Comparison of ENCODE assay signal across 8 cellular contexts in the genomic region with DNA sequence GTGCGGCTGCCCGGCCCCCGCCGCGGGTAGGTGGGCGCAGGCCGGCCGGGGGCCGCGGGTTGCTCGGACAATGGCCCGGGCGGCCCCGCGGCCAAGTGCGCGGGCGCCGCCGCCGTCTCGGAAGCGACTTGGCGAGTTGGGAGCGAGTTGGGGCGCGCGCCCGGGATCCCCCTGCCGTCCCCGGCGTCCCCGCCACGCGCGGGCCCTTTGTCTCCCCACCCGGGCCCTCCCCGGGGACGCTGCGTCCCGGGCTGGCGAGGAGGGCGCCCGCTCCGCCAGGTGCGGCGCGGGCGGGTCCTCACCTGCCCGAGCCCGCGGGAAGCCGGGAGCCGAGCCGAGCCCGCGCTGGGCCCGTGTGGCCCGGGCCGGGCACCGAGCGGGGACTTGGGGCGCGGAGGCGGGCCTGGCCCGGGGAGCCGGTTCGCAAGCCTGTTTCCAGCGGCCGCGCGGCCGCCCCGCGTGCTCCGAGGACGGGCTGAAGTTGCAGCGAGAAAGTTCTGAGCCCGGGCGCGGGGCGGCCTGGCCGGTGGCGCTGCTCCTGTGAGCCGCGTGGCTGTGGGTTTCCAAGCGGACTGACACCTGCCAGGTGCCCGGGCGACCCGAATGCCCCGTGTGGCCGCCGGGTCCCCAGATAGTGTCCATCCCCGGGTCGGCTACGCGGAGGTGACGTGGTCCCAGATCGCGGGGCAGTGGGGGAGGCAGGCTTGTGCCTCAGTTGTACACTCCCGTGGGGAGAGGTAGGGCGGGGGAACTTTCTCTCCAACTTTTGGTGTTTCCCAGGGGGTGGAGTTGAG. TPM values are rescaled to one million over a fixed set of nuclear protein-coding genes. Genes with fewer than 3 reads are reported as not detected.
DNase-seq lines count a peak whose midpoint lies in the region; ATAC-seq, FAIRE-seq and TF ChIP-seq lines count a peak whose summit lies in the region.

No MANE protein-coding gene starts in this region.

- H3K4me3 Mint-ChIP-seq in HFFc6, result peak overlapping the region; percentile 76

- H3K4me1 ChIP-seq in right cardiac atrium (ENCODE audit: control insufficient read depth, insufficient read depth, low read length) (peaks cover 10% of the 10 kb centered on the region), small intestine (ENCODE audit: control insufficient read depth in 2 of 2, insufficient read depth in 1 of 2, low read depth in 1 of 2, low read length in 1 of 2) (peaks cover 0 to 3% of the 10 kb centered on the region in 2 donors)

- peak overlapping the region; percentile 90 for H3K27ac ChIP-seq in C4-2B
- peak overlapping the region; percentile 80 for H3K27ac ChIP-seq in right cardiac atrium (ENCODE audit: low read length)
- peak overlapping the region; percentile 92 to 96 for H3K27ac ChIP-seq in small intestine (ENCODE audit: low read depth in 1 of 2, low read length in 1 of 2)

- peak overlapping the region; percentile 97 for H3K4me3 ChIP-seq in right cardiac atrium (ENCODE audit: low read length)
- peak overlapping the region; percentile 78 to 92 for H3K4me3 ChIP-seq in small intestine (ENCODE audit: low read depth in 1 of 2, low read length in 2 of 2)

- intact Hi-C loops in right cardiac atrium (cut with DNase I), result loop anchor here (5.0 to 10.0 kb wide), 4 partner anchors 59 to 278 kb away; a partner anchor contains a TSS

- H3K27me3 ChIP-seq in right cardiac atrium (ENCODE audit: control insufficient read depth, insufficient read depth), result no peaks in the 10 kb centered on the region
- no peaks in the 10 kb centered on the region for H3K27me3 ChIP-seq in small intestine (ENCODE audit: control insufficient read depth in 2 of 2, insufficient read depth in 2 of 2, low read length in 2 of 2)

- H3K27me3 Mint-ChIP-seq in HFFc6 (ENCODE audit: insufficient read depth), result peaks cover 18% of the 10 kb centered on the region

- H3K27ac Mint-ChIP-seq in HFFc6, result no peak overlapping the region; the same call in 1 of the 2 replicates

- H3K9me3 ChIP-seq in right cardiac atrium (ENCODE audit: control insufficient read depth, low read length), result no peaks in the 10 kb centered on the region
- H3K9me3 ChIP-seq in small intestine (ENCODE audit: control insufficient read depth, low read depth), result no peaks in the 10 kb centered on the region

- no peak for FAIRE-seq in small intestine (lab: Jason Lieb, UNC)

- no peak for TF ChIP-seq CTCF in C4-2B (conservative IDR thresholded peaks at IDR 0.05)
- TF ChIP-seq CTCF in HFFc6 (IDR thresholded peaks at IDR 0.05), result no peak

- no peaks in the 10 kb centered on the region for H3K36me3 ChIP-seq in small intestine (ENCODE audit: control insufficient read depth in 2 of 2, insufficient read depth in 2 of 2, low read length in 2 of 2)

- DNase-seq in HFFc6 (no peak), right cardiac atrium (peak in 2 of 3 donors; percentile 70 to 73), small intestine (no peak), CD1c-positive myeloid dendritic cell (ENCODE audit: extremely low spot score) (no peak), SW480 (ENCODE audit: low spot score) (no peak), retina (no peak)
- DNase-seq in activated naive CD4-positive, alpha-beta T cell treated with anti-CD3 and anti-CD28 coated beads, Interleukin-2, amount 50 U/mL, for 16 hours, result peak; percentile 39

- WGBS in right cardiac atrium, result under 1% methylated on average over 102 of the region's 102 CpGs
- 1 to 2% (median 1%) methylated on average over 56 to 102 of the region's 102 CpGs for WGBS in small intestine, 3 donors

- no peaks in the 10 kb centered on the region; the same call in 1 of the 2 replicates for H3K4me1 Mint-ChIP-seq in HFFc6 (ENCODE audit: low read depth)

- no peaks in the 10 kb centered on the region for H3K9me3 Mint-ChIP-seq in HFFc6

- no peaks in the 10 kb centered on the region for H3K36me3 Mint-ChIP-seq in HFFc6 (ENCODE audit: low read depth)

- peak in 1 of 2 donors; percentile 3 for ATAC-seq in right cardiac atrium

RNA-seq across cellular contexts. Expression of a gene that starts 0.6 kb away (rescaled TPM):
- 10 to 100 TPM in 2 of 6 experiments, 1 to 10 TPM in 4; 2.5 to 14.9 (median 3.8) TPM for total RNA-seq in HFFc6 (2021; fragmentation: NEBNext Ultra II Directional; extraction: Animal tissue kit (Norgen Biotek cat#: 25700))
- 10 to 100 TPM; 61.6 to 88.8 (median 75.4) TPM for total RNA-seq in right cardiac atrium
- polyA plus RNA-seq in right cardiac atrium (57.1 TPM), small intestine (10 to 100 TPM; 39.7 to 84.1 (median 72.8) TPM)

RNA-seq across cellular contexts. Expression of a gene that starts 41.2 kb away (rescaled TPM):
- 100 to 1,000 TPM in 3 of 6 experiments, 10 to 100 TPM in 3; 88.4 to 126 (median 101) TPM for total RNA-seq in HFFc6 (2021; fragmentation: NEBNext Ultra II Directional; extraction: Animal tissue kit (Norgen Biotek cat#: 25700))
- total RNA-seq in right cardiac atrium, result 10 to 100 TPM; 18.9 to 40.1 (median 25.3) TPM
- polyA plus RNA-seq in right cardiac atrium (28.7 TPM), small intestine (100 to 1,000 TPM in 2 of 3 donors, 10 to 100 TPM in 1; 39.4 to 168 (median 109) TPM)

Comparison
In these comparisons a context has a peak if more than half of its experiments do, and no peak if none do; other contexts are left out.
1. DNase-seq: peak in activated naive CD4-positive, alpha-beta T cell treated with anti-CD3 and anti-CD28 coated beads, Interleukin-2, amount 50 U/mL, for 16 hours (single experiment) and right cardiac atrium (2 of 3); none in HFFc6 (single experiment), small intestine (single experiment), CD1c-positive myeloid dendritic cell (single experiment), SW480 (single experiment) and retina (single experiment).
2. Peak in every context shown above with its lines, with median percentiles within 50 percentile points of each other: H3K27ac ChIP-seq.